1 cellular context compared by ENCODE assay signal in the genomic region with DNA sequence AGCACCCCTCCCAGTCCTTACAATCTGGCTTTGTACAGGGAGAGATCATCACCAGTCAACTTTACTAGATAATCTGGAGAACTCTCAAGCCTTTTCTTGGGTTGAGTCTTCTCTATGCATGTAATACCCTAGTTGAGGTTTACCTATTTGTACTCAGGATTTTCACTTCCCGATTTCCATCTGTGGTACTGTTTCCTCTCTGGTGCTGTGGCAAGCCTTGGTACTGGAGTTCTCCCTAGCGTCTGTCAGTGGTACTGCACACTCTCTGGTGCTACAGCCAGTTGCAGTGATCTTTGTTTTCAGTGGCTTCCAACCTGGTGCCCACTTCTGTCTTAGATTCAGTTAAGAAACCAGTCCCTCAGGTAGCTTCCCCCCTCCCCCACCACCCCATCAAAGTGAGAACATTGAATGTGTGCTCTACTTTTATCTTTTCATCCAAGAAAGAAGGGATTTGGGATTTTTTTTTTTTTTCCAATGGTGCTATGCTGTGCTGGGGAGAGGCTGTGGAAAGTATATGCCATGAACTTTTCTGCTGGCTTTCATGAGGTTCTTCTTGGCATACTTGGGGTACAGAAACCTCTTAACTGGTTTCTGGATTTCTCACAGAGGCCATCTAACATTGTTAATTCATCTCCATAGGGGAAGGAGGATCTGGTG.
TF ChIP-seq lines count a peak whose summit lies in the region.

No MANE protein-coding gene starts in this region.

TF ChIP-seq in WTC11, 78 proteins besides CTCF, POLR2A, EP300 and RAD21 (continued from another document):
- no peak for TF ChIP-seq ZNF532 (CRISPR knock-in tag; IDR thresholded peaks at IDR 0.05; ENCODE audit: borderline replicate concordance)
- TF ChIP-seq, protein P1, sequence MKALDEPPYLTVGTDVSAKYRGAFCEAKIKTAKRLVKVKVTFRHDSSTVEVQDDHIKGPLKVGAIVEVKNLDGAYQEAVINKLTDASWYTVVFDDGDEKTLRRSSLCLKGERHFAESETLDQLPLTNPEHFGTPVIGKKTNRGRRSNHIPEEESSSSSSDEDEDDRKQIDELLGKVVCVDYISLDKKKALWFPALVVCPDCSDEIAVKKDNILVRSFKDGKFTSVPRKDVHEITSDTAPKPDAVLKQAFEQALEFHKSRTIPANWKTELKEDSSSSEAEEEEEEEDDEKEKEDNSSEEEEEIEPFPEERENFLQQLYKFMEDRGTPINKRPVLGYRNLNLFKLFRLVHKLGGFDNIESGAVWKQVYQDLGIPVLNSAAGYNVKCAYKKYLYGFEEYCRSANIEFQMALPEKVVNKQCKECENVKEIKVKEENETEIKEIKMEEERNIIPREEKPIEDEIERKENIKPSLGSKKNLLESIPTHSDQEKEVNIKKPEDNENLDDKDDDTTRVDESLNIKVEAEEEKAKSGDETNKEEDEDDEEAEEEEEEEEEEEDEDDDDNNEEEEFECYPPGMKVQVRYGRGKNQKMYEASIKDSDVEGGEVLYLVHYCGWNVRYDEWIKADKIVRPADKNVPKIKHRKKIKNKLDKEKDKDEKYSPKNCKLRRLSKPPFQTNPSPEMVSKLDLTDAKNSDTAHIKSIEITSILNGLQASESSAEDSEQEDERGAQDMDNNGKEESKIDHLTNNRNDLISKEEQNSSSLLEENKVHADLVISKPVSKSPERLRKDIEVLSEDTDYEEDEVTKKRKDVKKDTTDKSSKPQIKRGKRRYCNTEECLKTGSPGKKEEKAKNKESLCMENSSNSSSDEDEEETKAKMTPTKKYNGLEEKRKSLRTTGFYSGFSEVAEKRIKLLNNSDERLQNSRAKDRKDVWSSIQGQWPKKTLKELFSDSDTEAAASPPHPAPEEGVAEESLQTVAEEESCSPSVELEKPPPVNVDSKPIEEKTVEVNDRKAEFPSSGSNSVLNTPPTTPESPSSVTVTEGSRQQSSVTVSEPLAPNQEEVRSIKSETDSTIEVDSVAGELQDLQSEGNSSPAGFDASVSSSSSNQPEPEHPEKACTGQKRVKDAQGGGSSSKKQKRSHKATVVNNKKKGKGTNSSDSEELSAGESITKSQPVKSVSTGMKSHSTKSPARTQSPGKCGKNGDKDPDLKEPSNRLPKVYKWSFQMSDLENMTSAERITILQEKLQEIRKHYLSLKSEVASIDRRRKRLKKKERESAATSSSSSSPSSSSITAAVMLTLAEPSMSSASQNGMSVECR (CRISPR knock-in tag; IDR thresholded peaks at IDR 0.05; ENCODE audit: borderline replicate concordance): no peak
